In the genomic region with DNA sequence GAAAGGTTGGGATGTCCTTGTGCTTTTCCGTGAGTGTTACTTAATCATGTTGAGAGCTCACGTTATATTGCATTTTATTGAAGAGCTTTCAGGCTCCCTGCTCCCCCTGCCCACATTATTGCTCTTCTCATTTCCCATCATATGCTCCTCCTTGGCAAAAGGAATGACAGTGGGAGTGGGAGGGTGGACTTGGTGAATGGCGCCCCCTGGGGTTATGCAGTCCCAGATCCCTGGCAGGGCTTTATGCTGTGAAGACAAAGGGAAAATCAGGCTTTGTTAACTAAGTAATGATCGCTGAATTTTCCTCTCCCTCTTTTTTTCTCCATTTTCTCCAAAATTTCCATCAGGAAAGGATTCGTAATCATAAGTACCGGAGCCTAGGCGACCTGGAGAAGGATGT, we compare ENCODE assay signal across 8 cellular contexts.
DNase-seq lines count a peak whose midpoint lies in the region; ATAC-seq and TF ChIP-seq lines count a peak whose summit lies in the region.
"Had no signal": no experiment of that assay in that cellular context is flagged by ENCODE, and none has a peak within 500 bp of the region (broad histone marks: within the 10 kb centered on the region; RNA-seq: fewer than 3 reads in every experiment).

No MANE protein-coding gene starts in this region.

- H3K27me3 ChIP-seq in GM06990 (replicated peaks; ENCODE audit: control insufficient read depth, insufficient read depth, low read length) (no peaks in the 10 kb centered on the region), dorsolateral prefrontal cortex (no peaks in the 10 kb centered on the region)

- peaks cover 31% of the 10 kb centered on the region for H3K36me3 Mint-ChIP-seq in nephron (ENCODE audit: low read depth)

- in situ Hi-C loops in KBM-7 (cut with MboI; ENCODE audit: low pct_unique_long_range_greater_than_20kb, low sequenced_read_pairs): no loop called here

- no peak overlapping the region for H3K4me3 ChIP-seq in GM06990 (replicated peaks; ENCODE audit: low read depth, low read length)
- H3K4me3 ChIP-seq in dorsolateral prefrontal cortex: no peak overlapping the region

- peaks cover 14% of the 10 kb centered on the region for H3K36me3 ChIP-seq in GM06990 (ENCODE audit: control insufficient read depth, insufficient read depth, low read length)

- DNase-seq in GM06990 (ENCODE audit: extremely low read depth, insufficient read length) (no peak), KBM-7 (peak; percentile 55), dorsolateral prefrontal cortex (peak in 1 of 10 donors; percentile 46), DMS153 treated with DMSO at 0.1 percent for 48 hours (lab: John Stamatoyannopoulos, UW; ENCODE audit: unreplicated experiment) (no peak)

- H3K4me3 Mint-ChIP-seq in nephron: no peak overlapping the region
- H3K4me3 Mint-ChIP-seq: T-helper 1 cell treated with Interleukin-12 subunit alpha and Interleukin-12 subunit beta and Interleukin-4 antibody, amounts not matched to agents 30 μg/mL and 1 μg/mL, for 36 hours had no signal

- TF ChIP-seq CTCF in GM06990 (IDR thresholded peaks at IDR 0.05; ENCODE audit: insufficient read depth, low read length, poor library complexity, severe bottlenecking): peak; percentile 66
- peak in 53 of 56 donors; percentile 13 to 67 (median 47) for TF ChIP-seq CTCF in dorsolateral prefrontal cortex (IDR thresholded peaks at IDR 0.05 in 54 of 56, conservative IDR thresholded peaks at IDR 0.05 in 2 of 56; ENCODE audit: low read depth in 1 of 56, partially characterized antibody in 56 of 56)
- no peak for TF ChIP-seq CTCF in nephron (IDR thresholded peaks at IDR 0.05; ENCODE audit: unreplicated experiment in 3 of 3)

- H3K27ac Mint-ChIP-seq in nephron: peak overlapping the region in 2 of 3 experiments; percentile 5 to 45
- H3K27ac Mint-ChIP-seq: T-helper 1 cell treated with Interleukin-12 subunit alpha and Interleukin-12 subunit beta and Interleukin-4 antibody, amounts not matched to agents 30 μg/mL and 1 μg/mL, for 36 hours had no signal

- peaks cover 22% of the 10 kb centered on the region for H3K4me1 Mint-ChIP-seq in nephron

- no peak for ATAC-seq in HG02884 (IDR thresholded peaks at IDR 0.05; ENCODE audit: unreplicated experiment)
- no peak for ATAC-seq in GM18502 (IDR thresholded peaks at IDR 0.05; ENCODE audit: poor library complexity, unreplicated experiment)

- no peaks in the 10 kb centered on the region for H3K27me3 Mint-ChIP-seq in nephron (ENCODE audit: low read depth)

- H3K27ac ChIP-seq in dorsolateral prefrontal cortex: peak overlapping the region in 1 of 59 donors; percentile 53

- H3K9me3 Mint-ChIP-seq in nephron: no peaks in the 10 kb centered on the region
- H3K9me3 Mint-ChIP-seq: T-helper 1 cell treated with Interleukin-12 subunit alpha and Interleukin-12 subunit beta and Interleukin-4 antibody, amounts not matched to agents 30 μg/mL and 1 μg/mL, for 36 hours had no signal

- intact Hi-C loops in dorsolateral prefrontal cortex (cut with DNase I): no loop called here

Comparison
In these comparisons a context has a peak if more than half of its experiments do, and no peak if none do; other contexts are left out.
1. CTCF ChIP-seq: peak in GM06990 (single experiment) and dorsolateral prefrontal cortex (53 of 56); none in nephron (0 of 3).